ENCODE assay signal across 1 cellular context in genomic region chr15:50146661-50147060, GRCh38.
TF ChIP-seq lines count a peak whose summit lies in the region.

No MANE protein-coding gene starts in this region.

TF ChIP-seq in GM23338, 12 proteins besides CTCF, POLR2A, EP300 and RAD21:
- TF ChIP-seq JUNB (IDR thresholded peaks at IDR 0.05; ENCODE audit: unreplicated experiment) (no peak), REST (IDR thresholded peaks at IDR 0.05; ENCODE audit: unreplicated experiment) (no peak), POLR2AphosphoS5 (IDR thresholded peaks at IDR 0.05; ENCODE audit: low read depth) (no peak), ZNF114 (CRISPR knock-in tag; IDR thresholded peaks at IDR 0.05) (no peak), STAT1 (IDR thresholded peaks at IDR 0.05; ENCODE audit: unreplicated experiment) (no peak), ETS1 (IDR thresholded peaks at IDR 0.05) (no peak), EZH2 (IDR thresholded peaks at IDR 0.05; ENCODE audit: low read depth, unreplicated experiment) (no peak), ZNF462 (CRISPR knock-in tag; IDR thresholded peaks at IDR 0.05) (no peak), EZH2phosphoT487 (IDR thresholded peaks at IDR 0.05; ENCODE audit: unreplicated experiment) (no peak), NANOG (IDR thresholded peaks at IDR 0.05; ENCODE audit: borderline replicate concordance) (no peak), ZNF331 (CRISPR knock-in tag; IDR thresholded peaks at IDR 0.05; ENCODE audit: low read depth) (no peak), CREB1 (CRISPR knock-in tag; IDR thresholded peaks at IDR 0.05; ENCODE audit: low read depth) (no peak)
TF ChIP-seq in GM23338: peak in this region for 0.
